Comparison of ENCODE assay signal across 5 cellular contexts in genomic region chr1:108485990-108486389, GRCh38. TPM values are rescaled to one million over a fixed set of nuclear protein-coding genes. Genes with fewer than 3 reads are reported as not detected.
"Had no signal": no experiment of that assay in that cellular context is flagged by ENCODE, and none has a peak within 500 bp of the region (broad histone marks: within the 10 kb centered on the region; RNA-seq: fewer than 3 reads in every experiment).

No MANE protein-coding gene starts in this region.

RNA-seq across cellular contexts. Expression of gene NBPF6, which starts 35.8 kb away (rescaled TPM):
- total RNA-seq: HepG2, HT-29, HT1080, IMR-90 had no signal
- polyA plus RNA-seq: HepG2, IgD-negative memory B cell, IMR-90 had no signal
